In the genomic region with DNA sequence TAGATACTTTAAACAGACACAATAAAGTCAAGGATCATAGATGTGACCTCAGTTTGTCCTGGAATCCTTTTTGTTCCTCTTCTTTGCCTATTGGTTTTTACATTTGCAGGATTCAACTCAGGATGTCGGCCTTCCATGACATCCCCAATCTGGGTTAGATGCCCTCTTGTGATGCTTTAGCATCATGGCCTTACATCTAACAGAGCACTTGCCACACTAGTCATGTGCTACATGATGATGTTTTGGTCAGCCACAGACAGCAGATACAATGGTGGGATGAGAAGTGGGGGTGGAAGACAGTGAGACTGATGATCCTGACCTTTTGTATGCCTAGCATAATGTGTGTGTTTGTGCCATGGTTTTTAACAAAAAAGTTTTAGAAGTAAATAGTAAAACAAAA, we compare ENCODE assay signal across 15 cellular contexts. TPM values are rescaled to one million over a fixed set of nuclear protein-coding genes. Genes with fewer than 3 reads are reported as not detected.
DNase-seq lines count a peak whose midpoint lies in the region; ATAC-seq and TF ChIP-seq lines count a peak whose summit lies in the region.
"Had no signal": no experiment of that assay in that cellular context is flagged by ENCODE, and none has a peak within 500 bp of the region (broad histone marks: within the 10 kb centered on the region; RNA-seq: fewer than 3 reads in every experiment).

No MANE protein-coding gene starts in this region.

- no peak overlapping the region for H3K9ac ChIP-seq in IMR-90 (ENCODE audit: low read depth, low read length)
- H3K9ac ChIP-seq: parathyroid adenoma had no signal

- no peak overlapping the region for H2BK5ac ChIP-seq in IMR-90 (ENCODE audit: low read depth, low read length, poor library complexity, severe bottlenecking)

- BruUV-seq in IMR-90 (replicated peaks; lab: Mats Ljungman, UMichigan) = no TSS peak
- BruUV-seq in Caco-2 (replicated peaks; lab: Mats Ljungman, UMichigan) = no TSS peak

- no peak overlapping the region for H2AK5ac ChIP-seq in IMR-90 (ENCODE audit: low read depth, low read length)

- DNase-seq in activated CD4-positive, alpha-beta T cell treated with anti-CD3 and anti-CD28 coated beads, Interleukin-2, amount 10 ng/mL, durations not matched to agents 24 days and 14 days = no peak
- no peak for DNase-seq in activated CD4-positive, alpha-beta T cell treated with anti-CD3 and anti-CD28 coated beads, Interleukin-2, amount 10 ng/mL, durations not matched to agents 7 days and 5 days
- DNase-seq in IMR-90 (peak; percentile 6), fibroblast of mammary gland (ENCODE audit: low read depth) (peak; percentile 11), progenitor cell of endocrine pancreas (ENCODE audit: low spot score, unreplicated experiment) (no peak), T-helper 1 cell (no peak), Caco-2 (no peak), left lobe of liver (ENCODE audit: low spot score) (no peak)
- DNase-seq: activated CD4-positive, CD25-positive, alpha-beta regulatory T cell treated with anti-CD3 and anti-CD28 coated beads, Interleukin-2, amount 50 U/mL, for 72 hours; brain microvascular endothelial cell; MV-4-11; stimulated activated CD4-positive, alpha-beta T cell treated with anti-CD3 and anti-CD28 coated beads, Interleukin-12 subunit alpha, Interleukin-12 subunit beta, amount 100 ng/mL, for 4 hours; SW 1271 had no signal

- H2AK9ac ChIP-seq in IMR-90 (replicated peaks; ENCODE audit: low read depth, low read length, poor library complexity) = no peak overlapping the region

- no peak overlapping the region for H4K91ac ChIP-seq in IMR-90 (ENCODE audit: insufficient read depth, low read depth, low read length)

- no peak for TF ChIP-seq CTCF in IMR-90 (conservative IDR thresholded peaks at IDR 0.05; ENCODE audit: low read depth, low read length)
- TF ChIP-seq CTCF in fibroblast of mammary gland (conservative IDR thresholded peaks at IDR 0.05; ENCODE audit: control insufficient read depth, insufficient read depth, low read depth, low read length) = no peak
- no peak for TF ChIP-seq CTCF in progenitor cell of endocrine pancreas (IDR thresholded peaks at IDR 0.05; ENCODE audit: unreplicated experiment)
- no peak for TF ChIP-seq CTCF in Caco-2 (IDR thresholded peaks at IDR 0.05; ENCODE audit: insufficient read depth in 1 of 2, low read depth in 1 of 2, low read length in 1 of 2, severe bottlenecking in 1 of 2, unreplicated experiment in 1 of 2)

- CTCF ChIA-PET in activated CD4-positive, alpha-beta T cell treated with anti-CD3 and anti-CD28 coated beads, Interleukin-2, amount 10 ng/mL, durations not matched to agents 7 days and 5 days (lab: Charles Lee) = interaction anchor here (2.4 kb wide), 1 partner anchor 10 kb away, joined by 11 read pairs; no protein-coding TSS in a partner anchor
- CTCF ChIA-PET in IMR-90 (lab: Yijun Ruan, JAX) (interaction anchor here (1.7 kb wide), 1 partner anchor 19 kb away, joined by 5 read pairs; no protein-coding TSS in a partner anchor), Caco-2 (lab: Charles Lee) (no interaction called here)

- no peak overlapping the region for H2BK120ac ChIP-seq in IMR-90 (ENCODE audit: low read depth, low read length)

- H3K27me3 ChIP-seq in IMR-90 (ENCODE audit: control insufficient read depth, insufficient read depth, low read length) = no peaks in the 10 kb centered on the region
- no peaks in the 10 kb centered on the region for H3K27me3 ChIP-seq in Caco-2 (replicated peaks; ENCODE audit: control insufficient read depth, insufficient read depth, low read length)
- H3K27me3 ChIP-seq: brain microvascular endothelial cell had no signal

- dilution Hi-C loops in IMR-90 (cut with HindIII; ENCODE audit: low sequenced_read_pairs, unreplicated experiment) = no loop called here

- H3K56ac ChIP-seq in IMR-90 (ENCODE audit: extremely low read depth, insufficient read depth, low read length) = no peak overlapping the region

- no peak overlapping the region for H3K18ac ChIP-seq in IMR-90 (ENCODE audit: low read depth, low read length)

- H4K5ac ChIP-seq in IMR-90 (ENCODE audit: low read depth, low read length) = no peak overlapping the region

- H3K79me1 ChIP-seq in IMR-90 (ENCODE audit: low read depth in 1 of 2, low read length in 2 of 2) = peaks cover 4 to 27% of the 10 kb centered on the region in 2 experiments

- intact Hi-C loops in activated CD4-positive, alpha-beta T cell treated with anti-CD3 and anti-CD28 coated beads, Interleukin-2, amount 10 ng/mL, durations not matched to agents 24 days and 14 days (cut with micrococcal nuclease) = no loop called here
- intact Hi-C loops in IMR-90 (cut with micrococcal nuclease) = no loop called here
- intact Hi-C loops in Caco-2 (cut with micrococcal nuclease; ENCODE audit: unreplicated experiment) = no loop called here

- H3K4ac ChIP-seq in IMR-90 (ENCODE audit: low read depth, low read length) = 0 out of 2 replicates have a peak overlapping the region, but pooled peaks have one; percentile 46

- H3K36me3 Mint-ChIP-seq in activated CD4-positive, alpha-beta T cell treated with anti-CD3 and anti-CD28 coated beads, Interleukin-2, amount 10 ng/mL, durations not matched to agents 24 days and 14 days (ENCODE audit: low read depth) = peaks cover 20% of the 10 kb centered on the region
- H3K36me3 Mint-ChIP-seq in activated CD4-positive, alpha-beta T cell treated with anti-CD3 and anti-CD28 coated beads, Interleukin-2, amount 10 ng/mL, durations not matched to agents 7 days and 5 days (ENCODE audit: low read depth) = peaks cover 24% of the 10 kb centered on the region
- peaks cover 15% of the 10 kb centered on the region for H3K36me3 Mint-ChIP-seq in progenitor cell of endocrine pancreas (ENCODE audit: insufficient read depth)
- peaks cover 48% of the 10 kb centered on the region for H3K36me3 Mint-ChIP-seq in Caco-2 (ENCODE audit: insufficient read depth, unreplicated experiment)

- H3K9me3 ChIP-seq in IMR-90 (ENCODE audit: control insufficient read depth, insufficient read depth, low read length) = no peaks in the 10 kb centered on the region
- no peaks in the 10 kb centered on the region for H3K9me3 ChIP-seq in Caco-2

- H2BK20ac ChIP-seq in IMR-90 (ENCODE audit: low read depth, low read length) = no peak overlapping the region

- H3K4me3 ChIP-seq in IMR-90 (ENCODE audit: insufficient read depth, low read depth, low read length) (no peak overlapping the region), fibroblast of mammary gland (ENCODE audit: control insufficient read depth, low read depth, low read length) (no peak overlapping the region), Caco-2 (ENCODE audit: low read depth, low read length) (no peak overlapping the region)
- H3K4me3 ChIP-seq: GM12878 had no signal

- H3K9me1 ChIP-seq in IMR-90 (ENCODE audit: insufficient read depth, low read length) = peaks cover 13% of the 10 kb centered on the region

- H3K4me1 ChIP-seq in IMR-90 (ENCODE audit: control insufficient read depth, insufficient read depth, low read length) (peaks cover 7% of the 10 kb centered on the region), Caco-2 (0 out of 2 replicates have a peak, but pooled peaks cover 3% of the 10 kb centered on the region)

- H3K4me1 Mint-ChIP-seq in activated CD4-positive, alpha-beta T cell treated with anti-CD3 and anti-CD28 coated beads, Interleukin-2, amount 10 ng/mL, durations not matched to agents 24 days and 14 days = peaks cover 18% of the 10 kb centered on the region
- peaks cover 24% of the 10 kb centered on the region for H3K4me1 Mint-ChIP-seq in activated CD4-positive, alpha-beta T cell treated with anti-CD3 and anti-CD28 coated beads, Interleukin-2, amount 10 ng/mL, durations not matched to agents 7 days and 5 days
- peaks cover 12% of the 10 kb centered on the region for H3K4me1 Mint-ChIP-seq in progenitor cell of endocrine pancreas (ENCODE audit: low read depth)
- no peaks in the 10 kb centered on the region for H3K4me1 Mint-ChIP-seq in Caco-2 (ENCODE audit: low read depth, unreplicated experiment)

- H3K4me3 Mint-ChIP-seq in activated CD4-positive, alpha-beta T cell treated with anti-CD3 and anti-CD28 coated beads, Interleukin-2, amount 10 ng/mL, durations not matched to agents 24 days and 14 days = peak overlapping the region; percentile 22
- H3K4me3 Mint-ChIP-seq in activated CD4-positive, alpha-beta T cell treated with anti-CD3 and anti-CD28 coated beads, Interleukin-2, amount 10 ng/mL, durations not matched to agents 7 days and 5 days = no peak overlapping the region
- no peak overlapping the region for H3K4me3 Mint-ChIP-seq in progenitor cell of endocrine pancreas (ENCODE audit: low read depth)
- H3K4me3 Mint-ChIP-seq in Caco-2 (ENCODE audit: unreplicated experiment) = no peak overlapping the region

- no peak for TF ChIP-seq RAD21 in IMR-90 (IDR thresholded peaks at IDR 0.05; ENCODE audit: low read length)

- no peak overlapping the region for H3K27ac Mint-ChIP-seq in activated CD4-positive, alpha-beta T cell treated with anti-CD3 and anti-CD28 coated beads, Interleukin-2, amount 10 ng/mL, durations not matched to agents 24 days and 14 days
- no peak overlapping the region for H3K27ac Mint-ChIP-seq in activated CD4-positive, alpha-beta T cell treated with anti-CD3 and anti-CD28 coated beads, Interleukin-2, amount 10 ng/mL, durations not matched to agents 7 days and 5 days
- H3K27ac Mint-ChIP-seq in progenitor cell of endocrine pancreas (peak overlapping the region; percentile 75), Caco-2 (ENCODE audit: unreplicated experiment) (no peak overlapping the region)

- H3K4me2 ChIP-seq in IMR-90 (ENCODE audit: low read depth, low read length) = no peak overlapping the region

- H2AFZ ChIP-seq in IMR-90 (replicated peaks; ENCODE audit: low read length, poor library complexity) = no peak overlapping the region
- H2AFZ ChIP-seq: parathyroid adenoma had no signal

- no peak overlapping the region for H3K27ac ChIP-seq in IMR-90 (ENCODE audit: insufficient read depth, low read length)
- H3K27ac ChIP-seq: brain microvascular endothelial cell, parathyroid adenoma had no signal

- H3K27me3 Mint-ChIP-seq in activated CD4-positive, alpha-beta T cell treated with anti-CD3 and anti-CD28 coated beads, Interleukin-2, amount 10 ng/mL, durations not matched to agents 24 days and 14 days = no peaks in the 10 kb centered on the region
- H3K27me3 Mint-ChIP-seq in activated CD4-positive, alpha-beta T cell treated with anti-CD3 and anti-CD28 coated beads, Interleukin-2, amount 10 ng/mL, durations not matched to agents 7 days and 5 days = no peaks in the 10 kb centered on the region
- no peaks in the 10 kb centered on the region for H3K27me3 Mint-ChIP-seq in progenitor cell of endocrine pancreas
- no peaks in the 10 kb centered on the region for H3K27me3 Mint-ChIP-seq in Caco-2 (ENCODE audit: insufficient read depth, unreplicated experiment)

- H3K36me3 ChIP-seq in IMR-90 (ENCODE audit: control insufficient read depth, insufficient read depth, low read length) (peaks cover 9% of the 10 kb centered on the region), Caco-2 (ENCODE audit: control insufficient read depth, insufficient read depth, low read length) (peaks cover 5% of the 10 kb centered on the region)

- in situ Hi-C loops in IMR-90 (cut with MboI; ENCODE audit: low sequenced_read_pairs) = no loop called here

- peak overlapping the region; percentile 41; the same call in 1 of the 2 replicates for H3K23ac ChIP-seq in IMR-90 (ENCODE audit: low read depth, low read length)

- no peak overlapping the region for H3K14ac ChIP-seq in IMR-90 (replicated peaks; ENCODE audit: low read depth, low read length)

- H3K9me3 Mint-ChIP-seq in activated CD4-positive, alpha-beta T cell treated with anti-CD3 and anti-CD28 coated beads, Interleukin-2, amount 10 ng/mL, durations not matched to agents 24 days and 14 days = no peaks in the 10 kb centered on the region
- no peaks in the 10 kb centered on the region for H3K9me3 Mint-ChIP-seq in activated CD4-positive, alpha-beta T cell treated with anti-CD3 and anti-CD28 coated beads, Interleukin-2, amount 10 ng/mL, durations not matched to agents 7 days and 5 days
- H3K9me3 Mint-ChIP-seq in progenitor cell of endocrine pancreas (ENCODE audit: low read depth) (no peaks in the 10 kb centered on the region), Caco-2 (ENCODE audit: unreplicated experiment) (no peaks in the 10 kb centered on the region)

- ATAC-seq in IMR-90 (ENCODE audit: low read depth) (no peak), left lobe of liver (no peak)
- ATAC-seq: GM12878 had no signal

- no peak overlapping the region for H2BK15ac ChIP-seq in IMR-90 (ENCODE audit: low read depth, low read length)

- WGBS in IMR-90 (ENCODE audit: extremely low coverage in 2 of 2, insufficient read length in 1 of 2), 2 experiments = no CpG with 5 or more reads among the region's 1 CpG

- H4K8ac ChIP-seq in IMR-90 (ENCODE audit: low read depth in 2 of 2, low read length in 2 of 2) = no peak overlapping the region; a peak in 1 of 4 replicates

- TF ChIP-seq POLR2A in IMR-90 (IDR thresholded peaks at IDR 0.05; ENCODE audit: low read depth, low read length) = no peak

- 0 out of 2 replicates have a peak, but pooled peaks cover 4% of the 10 kb centered on the region for H4K20me1 ChIP-seq in IMR-90 (ENCODE audit: insufficient read depth, low read length)

- POLR2A ChIA-PET in activated CD4-positive, alpha-beta T cell treated with anti-CD3 and anti-CD28 coated beads, Interleukin-2, amount 10 ng/mL, durations not matched to agents 7 days and 5 days (lab: Charles Lee) = no interaction called here
- POLR2A ChIA-PET in IMR-90 (lab: Charles Lee; ENCODE audit: unreplicated experiment) = no interaction called here
- POLR2A ChIA-PET in Caco-2 (lab: Charles Lee) = no interaction called here

RNA-seq across cellular contexts. Expression of a gene that starts 1.8 kb away (rescaled TPM):
- total RNA-seq in activated CD4-positive, alpha-beta T cell treated with anti-CD3 and anti-CD28 coated beads, Interleukin-2, amount 10 ng/mL, durations not matched to agents 24 days and 14 days = 44.1 and 45.3 TPM in 2 replicates
- 100 to 1,000 TPM; 106 to 111 TPM for total RNA-seq in activated CD4-positive, alpha-beta T cell treated with anti-CD3 and anti-CD28 coated beads, Interleukin-2, amount 10 ng/mL, durations not matched to agents 7 days and 5 days
- total RNA-seq in IMR-90 (2012; rRNA removed) (11.4 and 11.7 TPM in 2 replicates), progenitor cell of endocrine pancreas (69.0 and 73.0 TPM in 2 replicates), Caco-2 (2022) (36.6 and 40.5 TPM in 2 replicates), left lobe of liver (15.7 TPM)
- 12.1 and 15.2 TPM in 2 replicates for polyA plus RNA-seq in IMR-90 (2012; rRNA removed)
- 5.6 and 7.1 TPM in 2 replicates for polyA plus RNA-seq in IMR-90 (2012; cell fraction: cytosol; rRNA removed)
- 7.5 and 21.0 TPM in 2 replicates for polyA plus RNA-seq in IMR-90 (2012; cell fraction: nucleus; rRNA removed; ENCODE audit: low replicate concordance)

RNA-seq across cellular contexts. Expression of a gene that starts 32.3 kb away (rescaled TPM):
- total RNA-seq in activated CD4-positive, alpha-beta T cell treated with anti-CD3 and anti-CD28 coated beads, Interleukin-2, amount 10 ng/mL, durations not matched to agents 24 days and 14 days = 46.6 and 50.0 TPM in 2 replicates
- 10 to 100 TPM; 26.7 to 27.7 TPM for total RNA-seq in activated CD4-positive, alpha-beta T cell treated with anti-CD3 and anti-CD28 coated beads, Interleukin-2, amount 10 ng/mL, durations not matched to agents 7 days and 5 days
- total RNA-seq in IMR-90 (2012; rRNA removed) = 26.7 and 32.2 TPM in 2 replicates
- 11.2 and 12.5 TPM in 2 replicates for polyA plus RNA-seq in IMR-90 (2012; rRNA removed)
- polyA plus RNA-seq in IMR-90 (2012; cell fraction: cytosol; rRNA removed) = 1.4 and 1.9 TPM in 2 replicates
- 3.3 and 28.4 TPM in 2 replicates for polyA plus RNA-seq in IMR-90 (2012; cell fraction: nucleus; rRNA removed; ENCODE audit: low replicate concordance)
- total RNA-seq in progenitor cell of endocrine pancreas = 77.2 and 79.4 TPM in 2 replicates
- 78.7 and 85.1 TPM in 2 replicates for total RNA-seq in Caco-2 (2022)
- total RNA-seq in left lobe of liver = 10.1 TPM

Comparison
In these comparisons a context has a peak if more than half of its experiments do, and no peak if none do; other contexts are left out.
1. DNase-seq: peak in IMR-90 (single experiment) and fibroblast of mammary gland (single experiment); none in activated CD4-positive, alpha-beta T cell treated with anti-CD3 and anti-CD28 coated beads, Interleukin-2, amount 10 ng/mL, durations not matched to agents 24 days and 14 days (single experiment), activated CD4-positive, alpha-beta T cell treated with anti-CD3 and anti-CD28 coated beads, Interleukin-2, amount 10 ng/mL, durations not matched to agents 7 days and 5 days (single experiment), progenitor cell of endocrine pancreas (single experiment), T-helper 1 cell (0 of 5), Caco-2 (0 of 2) and left lobe of liver (single experiment).